In the genomic region with DNA sequence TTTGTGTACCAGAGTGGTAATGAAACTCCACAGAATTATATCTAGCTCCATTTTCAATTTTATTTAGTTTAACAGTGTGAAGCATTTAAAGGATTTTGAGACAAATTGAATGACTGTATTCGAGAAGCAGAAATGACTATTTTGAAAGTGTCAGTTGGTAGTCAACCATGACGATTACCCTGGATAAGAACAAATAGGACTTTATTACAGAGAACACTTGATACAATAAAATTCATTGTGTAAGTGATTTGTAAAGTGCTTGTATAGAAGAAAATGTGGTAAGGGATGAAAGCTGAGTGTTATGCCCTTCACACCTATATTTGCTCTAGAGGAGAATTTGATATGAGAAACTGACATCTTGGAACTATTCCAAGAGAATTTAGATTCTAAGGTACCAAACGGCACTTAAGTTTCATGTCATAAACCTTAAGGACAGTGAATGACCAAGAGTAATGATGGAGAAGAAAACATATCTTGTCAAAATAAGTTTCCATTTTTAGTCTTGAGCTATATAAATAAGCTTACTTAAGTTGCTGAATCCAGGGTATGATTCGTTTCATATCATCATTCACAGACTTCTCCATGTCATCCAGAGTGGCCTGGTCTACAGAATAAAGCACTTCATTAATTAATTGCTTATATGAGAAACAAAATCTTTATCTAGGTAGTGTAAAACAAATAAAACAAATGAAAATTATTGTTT, we compare ENCODE assay signal across 16 cellular contexts.
"Had no signal": no experiment of that assay in that cellular context is flagged by ENCODE, and none has a peak within 500 bp of the region (broad histone marks: within the 10 kb centered on the region; RNA-seq: fewer than 3 reads in every experiment).

No MANE protein-coding gene starts in this region.

- H3K9me3 ChIP-seq: heart left ventricle, thyroid gland had no signal

- H3K27ac ChIP-seq: foreskin keratinocyte, heart left ventricle, thyroid gland had no signal

- DNase-seq: activated CD4-positive, alpha-beta T cell treated with anti-CD3 and anti-CD28 coated beads for 1 hour; activated CD4-positive, alpha-beta T cell treated with anti-CD3 and anti-CD28 coated beads, Interleukin-2, amount 50 U/mL, for 4 hours; activated naive CD4-positive, alpha-beta T cell treated with Interleukin-2 at 50 U/mL for 16 hours; anterior cingulate cortex; cerebellar nuclear complex; effector memory CD4-positive, alpha-beta T cell; foreskin keratinocyte; heart left ventricle; immature natural killer cell; midbrain; stimulated activated CD4-positive, alpha-beta T cell treated with anti-CD3 and anti-CD28 coated beads, Interleukin-12 subunit alpha, Interleukin-12 subunit beta, amount 100 ng/mL, for 4 hours; stimulated activated CD4-positive, alpha-beta T cell treated with anti-CD3 and anti-CD28 coated beads, Interleukin-2, amount 100 ng/mL, for 24 hours; T-helper 9 cell; thyroid gland had no signal

- H3K27me3 ChIP-seq: foreskin keratinocyte, thyroid gland had no signal

- H3K4me3 ChIP-seq: heart left ventricle, lung, thyroid gland had no signal

- ATAC-seq: activated T-helper 17 cell treated with anti-CD3 and anti-CD28 coated beads, Interleukin-2, amount 50 U/mL, for 72 hours; foreskin keratinocyte; heart left ventricle had no signal
